In genomic region chr21:27462786-27463185, GRCh38 we compare ENCODE assay signal across 38 cellular contexts.
"Had no signal": no experiment of that assay in that cellular context is flagged by ENCODE, and none has a peak within 500 bp of the region (broad histone marks: within the 10 kb centered on the region; RNA-seq: fewer than 3 reads in every experiment).

No MANE protein-coding gene starts in this region.

- H3K9me3 Mint-ChIP-seq: activated B cell treated with CpG ODN at 0.5 μM for 24 hours; activated CD4-positive, alpha-beta memory T cell treated with anti-CD3 and anti-CD28 coated beads for 36 hours; activated CD4-positive, alpha-beta T cell treated with anti-CD3 and anti-CD28 coated beads, Interleukin-2, amount 10 ng/mL, durations not matched to agents 24 days and 14 days; activated CD8-positive, alpha-beta T cell treated with anti-CD3 and anti-CD28 coated beads for 36 hours; activated naive CD4-positive, alpha-beta T cell treated with anti-CD3 and anti-CD28 coated beads for 36 hours; activated naive CD8-positive, alpha-beta T cell treated with anti-CD3 and anti-CD28 coated beads for 36 hours; brain had no signal

- H3K4me3 Mint-ChIP-seq: activated B cell treated with CpG ODN at 0.5 μM for 24 hours; activated CD4-positive, alpha-beta memory T cell treated with anti-CD3 and anti-CD28 coated beads for 36 hours; activated CD4-positive, alpha-beta T cell treated with anti-CD3 and anti-CD28 coated beads, Interleukin-2, amount 10 ng/mL, durations not matched to agents 24 days and 14 days; activated CD8-positive, alpha-beta T cell treated with anti-CD3 and anti-CD28 coated beads for 36 hours; activated naive CD4-positive, alpha-beta T cell treated with anti-CD3 and anti-CD28 coated beads for 36 hours; activated naive CD8-positive, alpha-beta T cell treated with anti-CD3 and anti-CD28 coated beads for 36 hours; activated T-cell treated with anti-CD3 and anti-CD28 coated beads, Interleukin-2, amount 50 U/mL, for 4 hours; activated T-cell treated with anti-CD3 and anti-CD28 coated beads, Interleukin-2, amount 50 U/mL, for 72 hours; activated T-helper 1 cell treated with anti-CD3 and anti-CD28 coated beads, Interleukin-12 subunit alpha, Interleukin-12 subunit beta, Interleukin-2, Interleukin-4 antibody, amounts not matched to agents 30 ng/mL and 10 ng/mL and 1 ng/mL, durations not matched to agents 14 hours and 24 hours and 36 hours; activated T-helper 17 cell treated with anti-CD3 and anti-CD28 coated beads, Interleukin-2, amount 50 U/mL, for 72 hours; brain; central memory CD8-positive, alpha-beta T cell; T-helper 1 cell treated with Interleukin-12 subunit alpha and Interleukin-12 subunit beta and Interleukin-4 antibody, amounts not matched to agents 30 μg/mL and 1 μg/mL, for 36 hours; T-helper 2 cell treated with Interferon-gamma antibody and Interleukin-4, amounts not matched to agents 5 μg/mL and 100 μg/mL, for 36 hours had no signal

- FAIRE-seq: bronchial epithelial cell, TTC549 had no signal

- H3K27ac ChIP-seq: adrenal gland, cardiac muscle cell, VCaP had no signal

- H3K36me3 ChIP-seq: adrenal gland, cardiac muscle cell had no signal

- H3K27ac Mint-ChIP-seq: activated B cell treated with CpG ODN at 0.5 μM for 24 hours; activated CD4-positive, alpha-beta memory T cell treated with anti-CD3 and anti-CD28 coated beads for 36 hours; activated CD4-positive, alpha-beta T cell treated with anti-CD3 and anti-CD28 coated beads, Interleukin-2, amount 10 ng/mL, durations not matched to agents 24 days and 14 days; activated CD8-positive, alpha-beta T cell treated with anti-CD3 and anti-CD28 coated beads for 36 hours; activated naive CD4-positive, alpha-beta T cell treated with anti-CD3 and anti-CD28 coated beads for 36 hours; activated naive CD4-positive, alpha-beta T cell treated with anti-CD3 and anti-CD28 coated beads, Interleukin-2, amount 50 U/mL, for 72 hours; activated naive CD8-positive, alpha-beta T cell treated with anti-CD3 and anti-CD28 coated beads for 36 hours; activated T-cell treated with anti-CD3 and anti-CD28 coated beads, Interleukin-2, amount 50 U/mL, for 72 hours; activated T-helper 1 cell treated with anti-CD3 and anti-CD28 coated beads, Interleukin-12 subunit alpha, Interleukin-12 subunit beta, Interleukin-2, Interleukin-4 antibody, amounts not matched to agents 30 ng/mL and 10 ng/mL and 1 ng/mL, durations not matched to agents 14 hours and 24 hours and 36 hours; activated T-helper 17 cell treated with anti-CD3 and anti-CD28 coated beads, Interleukin-2, amount 50 U/mL, for 72 hours; brain; T-helper 1 cell treated with Interleukin-12 subunit alpha and Interleukin-12 subunit beta and Interleukin-4 antibody, amounts not matched to agents 30 μg/mL and 1 μg/mL, for 36 hours; T-helper 2 cell treated with Interferon-gamma antibody and Interleukin-4, amounts not matched to agents 5 μg/mL and 100 μg/mL, for 36 hours had no signal

- H3K36me3 Mint-ChIP-seq: activated CD4-positive, alpha-beta memory T cell treated with anti-CD3 and anti-CD28 coated beads for 36 hours; activated naive CD4-positive, alpha-beta T cell treated with anti-CD3 and anti-CD28 coated beads, Interleukin-2, amount 50 U/mL, for 72 hours; activated naive CD8-positive, alpha-beta T cell treated with anti-CD3 and anti-CD28 coated beads for 36 hours; brain had no signal

- ATAC-seq: activated CD8-positive, alpha-beta T cell treated with anti-CD3 and anti-CD28 coated beads for 36 hours; activated naive CD4-positive, alpha-beta T cell treated with anti-CD3 and anti-CD28 coated beads, Interleukin-2, amount 50 U/mL, for 72 hours; activated T-cell treated with anti-CD3 and anti-CD28 coated beads, Interleukin-2, amount 50 U/mL, for 4 hours; activated T-cell treated with anti-CD3 and anti-CD28 coated beads, Interleukin-2, amount 50 U/mL, for 72 hours; activated T-helper 17 cell treated with anti-CD3 and anti-CD28 coated beads, Interleukin-2, amount 50 U/mL, for 72 hours had no signal

- H3K4me1 Mint-ChIP-seq: activated B cell treated with CpG ODN at 0.5 μM for 24 hours; activated CD4-positive, alpha-beta T cell treated with anti-CD3 and anti-CD28 coated beads, Interleukin-2, amount 10 ng/mL, durations not matched to agents 24 days and 14 days; activated naive CD8-positive, alpha-beta T cell treated with anti-CD3 and anti-CD28 coated beads for 36 hours; activated T-helper 17 cell treated with anti-CD3 and anti-CD28 coated beads, Interleukin-2, amount 50 U/mL, for 72 hours; brain; central memory CD8-positive, alpha-beta T cell had no signal

- H3K4me1 ChIP-seq: adrenal gland had no signal

- DNase-seq: activated B cell treated with CpG ODN at 0.5 μM for 24 hours; activated CD4-positive, alpha-beta memory T cell treated with anti-CD3 and anti-CD28 coated beads for 36 hours; activated CD4-positive, alpha-beta T cell treated with anti-CD3 and anti-CD28 coated beads for 4 hours; activated CD4-positive, alpha-beta T cell treated with anti-CD3 and anti-CD28 coated beads, Interleukin-2, amount 10 ng/mL, durations not matched to agents 24 days and 14 days; activated CD4-positive, alpha-beta T cell treated with anti-CD3 and anti-CD28 coated beads, Interleukin-2, amount 50 U/mL, for 1 hour; activated CD4-positive, alpha-beta T cell treated with anti-CD3 and anti-CD28 coated beads, Interleukin-2, amount 50 U/mL, for 4 hours; activated CD4-positive, CD25-positive, alpha-beta regulatory T cell treated with anti-CD3 and anti-CD28 coated beads, Interleukin-2, amount 50 U/mL, for 72 hours; activated CD8-positive, alpha-beta memory T cell treated with anti-CD3 and anti-CD28 coated beads, Interleukin-2, amount 50 U/mL, for 4 hours; activated CD8-positive, alpha-beta T cell treated with anti-CD3 and anti-CD28 coated beads for 36 hours; activated effector memory CD4-positive, alpha-beta T cell treated with anti-CD3 and anti-CD28 coated beads, Interleukin-2, amount 50 U/mL, for 16 hours; activated gamma-delta T cell treated with Interleukin-2 at 50 U/mL for 16 hours; activated naive CD4-positive, alpha-beta T cell; activated naive CD4-positive, alpha-beta T cell treated with anti-CD3 and anti-CD28 coated beads for 36 hours; activated naive CD4-positive, alpha-beta T cell treated with anti-CD3 and anti-CD28 coated beads, Interleukin-2, amount 50 U/mL, for 16 hours; activated naive CD8-positive, alpha-beta T cell treated with anti-CD3 and anti-CD28 coated beads for 36 hours; activated T-cell treated with anti-CD3 and anti-CD28 coated beads for 4 hours; activated T-cell treated with anti-CD3 and anti-CD28 coated beads, Interleukin-2, amount 50 U/mL, for 1 hour; activated T-cell treated with anti-CD3 and anti-CD28 coated beads, Interleukin-2, amount 50 U/mL, for 4 hours; activated T-cell treated with anti-CD3 and anti-CD28 coated beads, Interleukin-2, amount 50 U/mL, for 72 hours; adrenal gland; amniotic stem cell; aorta; caudate nucleus; cerebellar nuclear complex; T-helper 1 cell; T-helper 2 cell; T-helper 9 cell had no signal

- H3K27me3 Mint-ChIP-seq: activated B cell treated with CpG ODN at 0.5 μM for 24 hours; activated CD4-positive, alpha-beta memory T cell treated with anti-CD3 and anti-CD28 coated beads for 36 hours; activated CD4-positive, alpha-beta T cell treated with anti-CD3 and anti-CD28 coated beads, Interleukin-2, amount 10 ng/mL, durations not matched to agents 24 days and 14 days; activated CD8-positive, alpha-beta T cell treated with anti-CD3 and anti-CD28 coated beads for 36 hours; activated naive CD8-positive, alpha-beta T cell treated with anti-CD3 and anti-CD28 coated beads for 36 hours; activated T-helper 17 cell treated with anti-CD3 and anti-CD28 coated beads, Interleukin-2, amount 50 U/mL, for 72 hours; brain; central memory CD8-positive, alpha-beta T cell had no signal

- H3K27me3 ChIP-seq: adrenal gland, cardiac muscle cell had no signal

- H3K4me3 ChIP-seq: adrenal gland, cardiac muscle cell had no signal

- H3K9me3 ChIP-seq: adrenal gland had no signal
